ENCODE assay signal across 26 cellular contexts in the genomic region with DNA sequence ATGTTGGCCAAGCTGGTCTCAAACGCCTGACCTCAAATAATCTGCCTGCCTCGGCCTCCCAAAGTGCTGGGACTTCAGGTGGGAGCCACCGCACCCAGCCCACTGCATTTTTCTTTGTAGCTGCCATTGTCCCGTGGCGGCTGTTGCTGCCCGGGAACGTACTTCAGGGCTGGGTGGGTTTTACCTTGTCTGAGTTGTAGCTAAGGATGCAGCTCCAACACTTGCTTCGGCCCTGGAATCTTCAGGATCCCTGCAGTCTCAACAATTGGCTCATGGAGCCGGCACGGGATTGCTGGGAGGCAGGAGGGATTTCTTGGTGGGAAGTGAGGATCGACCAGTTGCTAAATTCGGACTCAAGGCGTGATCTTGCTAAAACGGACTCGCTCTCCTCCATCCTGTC. TPM values are rescaled to one million over a fixed set of nuclear protein-coding genes. Genes with fewer than 3 reads are reported as not detected.
"Had no signal": no experiment of that assay in that cellular context is flagged by ENCODE, and none has a peak within 500 bp of the region (broad histone marks: within the 10 kb centered on the region; RNA-seq: fewer than 3 reads in every experiment).

No MANE protein-coding gene starts in this region.

- H3K36me3 ChIP-seq: esophagus squamous epithelium, sigmoid colon, thoracic aorta, tibial nerve, upper lobe of right lung, uterus had no signal

- H3K27me3 ChIP-seq: tibial nerve, uterus had no signal

- H3K27ac ChIP-seq: esophagus squamous epithelium, psoas muscle, sigmoid colon, thoracic aorta, tibial nerve, upper lobe of right lung, uterus had no signal

- H3K4me3 ChIP-seq: esophagus squamous epithelium, lung, psoas muscle, sigmoid colon, thoracic aorta, tibial nerve, upper lobe of right lung, uterus had no signal

- H3K9me3 ChIP-seq: esophagus squamous epithelium, psoas muscle, sigmoid colon, thoracic aorta, upper lobe of right lung, uterus had no signal

- DNase-seq: cortex of kidney; effector memory CD8-positive, alpha-beta T cell; erythroblast; esophagus squamous epithelium; foreskin melanocyte; glutamatergic neuron; hypothalamus; immature natural killer cell; islet precursor cell; natural killer cell; right cardiac atrium; sigmoid colon; stimulated activated CD4-positive, alpha-beta T cell treated with anti-CD3 and anti-CD28 coated beads, Interleukin-2, amount 100 ng/mL, for 48 hours; stimulated activated naive B cell treated with anti-CD40 and anti-IgM and Interleukin-4, amounts not matched to agents 10 μg/mL and 1 μg/mL and 100 μg/mL, for 72 hours; upper lobe of right lung; uterus had no signal

- FAIRE-seq: endometrium had no signal

- ATAC-seq: effector memory CD8-positive, alpha-beta T cell; left lobe of liver; natural killer cell; psoas muscle; right cardiac atrium; stimulated activated naive B cell treated with anti-CD40 and anti-IgM and Interleukin-4, amounts not matched to agents 10 μg/mL and 1 μg/mL and 100 μg/mL, for 72 hours; upper lobe of right lung had no signal

- H3K4me1 ChIP-seq: esophagus squamous epithelium, psoas muscle, tibial nerve, upper lobe of right lung, uterus had no signal

RNA-seq across cellular contexts. Expression of gene TNFRSF8, which starts 10.7 kb away (rescaled TPM):
- total RNA-seq: dermis microvascular lymphatic vessel endothelial cell, neural crest cell, osteocyte, renal cortical epithelial cell had no signal
